9 cellular contexts compared by ENCODE assay signal in the genomic region with DNA sequence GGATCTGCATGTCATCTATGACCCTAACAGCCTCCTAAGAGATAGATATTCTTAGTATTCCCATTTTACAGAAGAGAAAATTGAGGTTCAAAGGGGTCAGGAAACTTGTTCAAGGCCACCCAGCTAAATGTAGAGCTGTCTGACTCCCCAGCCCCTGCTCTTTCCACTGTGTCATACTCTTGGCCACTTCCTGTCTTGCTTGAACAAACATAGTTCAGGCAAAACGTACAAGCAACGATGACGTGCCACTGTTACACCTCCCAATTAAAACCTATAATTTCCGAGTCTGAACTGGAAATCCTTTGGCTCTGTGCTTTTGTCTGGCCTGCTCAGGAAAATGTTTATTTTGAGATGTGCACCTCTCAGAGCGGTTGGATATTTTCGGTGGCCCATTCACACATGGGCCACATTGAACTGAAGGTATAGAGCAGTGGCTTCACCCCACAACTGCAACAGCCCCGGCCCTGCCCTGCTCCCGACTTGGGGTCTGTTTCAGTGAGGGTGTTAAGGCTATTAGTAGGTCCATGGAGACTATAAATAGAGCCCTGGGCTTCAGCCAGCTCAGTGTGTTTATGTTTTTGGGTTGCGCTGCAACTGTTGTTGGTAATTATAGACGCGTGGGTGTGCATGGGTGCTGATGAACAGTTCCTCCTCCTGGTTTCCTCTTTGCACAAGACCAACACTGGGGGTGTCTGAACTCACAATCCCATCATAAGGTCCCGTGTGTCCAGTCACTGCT.
DNase-seq lines count a peak whose midpoint lies in the region; ATAC-seq and TF ChIP-seq lines count a peak whose summit lies in the region.
"Had no signal": no experiment of that assay in that cellular context is flagged by ENCODE, and none has a peak within 500 bp of the region (broad histone marks: within the 10 kb centered on the region; RNA-seq: fewer than 3 reads in every experiment).

No MANE protein-coding gene starts in this region.

- WGBS in prostate gland, result 64% methylated on average over 12 of the region's 12 CpGs

- H3K79me2 ChIP-seq in PC-9 (ENCODE audit: low read depth), result no peaks in the 10 kb centered on the region

- peak overlapping the region; percentile 83 for H3K27ac Mint-ChIP-seq in T-helper 1 cell treated with Interleukin-12 subunit alpha and Interleukin-12 subunit beta and Interleukin-4 antibody, amounts not matched to agents 30 μg/mL and 1 μg/mL, for 36 hours
- peak overlapping the region; percentile 97 to 99 for H3K27ac Mint-ChIP-seq in effector memory CD8-positive, alpha-beta T cell
- H3K27ac Mint-ChIP-seq in stimulated activated effector memory CD8-positive, alpha-beta T cell treated with anti-CD3 and anti-CD28 coated beads, Interleukin-12 subunit alpha, Interleukin-12 subunit beta, amount 100 ng/mL, for 72 hours, result peak overlapping the region; percentile 91

- H3K4me1 Mint-ChIP-seq in T-helper 1 cell treated with Interleukin-12 subunit alpha and Interleukin-12 subunit beta and Interleukin-4 antibody, amounts not matched to agents 30 μg/mL and 1 μg/mL, for 36 hours (ENCODE audit: low read depth), result peaks cover 27% of the 10 kb centered on the region
- peaks cover 17 to 30% of the 10 kb centered on the region in 2 donors for H3K4me1 Mint-ChIP-seq in effector memory CD8-positive, alpha-beta T cell (ENCODE audit: low read depth in 2 of 2)
- peaks cover 25% of the 10 kb centered on the region for H3K4me1 Mint-ChIP-seq in stimulated activated effector memory CD8-positive, alpha-beta T cell treated with anti-CD3 and anti-CD28 coated beads, Interleukin-12 subunit alpha, Interleukin-12 subunit beta, amount 100 ng/mL, for 72 hours

- TF ChIP-seq POLR2A in prostate gland (IDR thresholded peaks at IDR 0.05), result no peak

- H3K4me3 ChIP-seq in PC-9 (no peak overlapping the region), prostate gland (no peak overlapping the region)

- H2AFZ ChIP-seq in PC-9, result no peak overlapping the region

- H3K4me1 ChIP-seq in PC-9 (replicated peaks; ENCODE audit: insufficient read depth) (no peaks in the 10 kb centered on the region), prostate gland (replicated peaks) (no peaks in the 10 kb centered on the region)

- no peaks in the 10 kb centered on the region for H3K9me2 ChIP-seq in PC-9 (ENCODE audit: insufficient read depth)

- H3K9me3 Mint-ChIP-seq in T-helper 1 cell treated with Interleukin-12 subunit alpha and Interleukin-12 subunit beta and Interleukin-4 antibody, amounts not matched to agents 30 μg/mL and 1 μg/mL, for 36 hours, result no peaks in the 10 kb centered on the region
- no peaks in the 10 kb centered on the region for H3K9me3 Mint-ChIP-seq in effector memory CD8-positive, alpha-beta T cell
- no peaks in the 10 kb centered on the region for H3K9me3 Mint-ChIP-seq in stimulated activated effector memory CD8-positive, alpha-beta T cell treated with anti-CD3 and anti-CD28 coated beads, Interleukin-12 subunit alpha, Interleukin-12 subunit beta, amount 100 ng/mL, for 72 hours

- H3K27me3 ChIP-seq in PC-9 (ENCODE audit: insufficient read depth, low read depth) (no peaks in the 10 kb centered on the region), prostate gland (replicated peaks; ENCODE audit: insufficient read depth) (no peaks in the 10 kb centered on the region)

- peak; percentile 42 for DNase-seq in activated naive CD4-positive, alpha-beta T cell treated with Interleukin-2 at 50 U/mL for 16 hours
- DNase-seq in activated naive CD4-positive, alpha-beta T cell treated with anti-CD3 and anti-CD28 coated beads, Interleukin-2, amount 50 U/mL, for 16 hours, result no peak
- DNase-seq in effector memory CD8-positive, alpha-beta T cell, result peak; percentile 47 to 65 (median 48)
- peak in 1 of 2 donors; percentile 67 for DNase-seq in stimulated activated effector memory CD8-positive, alpha-beta T cell treated with anti-CD3 and anti-CD28 coated beads, Interleukin-12 subunit alpha, Interleukin-12 subunit beta, amount 100 ng/mL, for 72 hours (ENCODE audit: low spot score in 2 of 2)
- no peak for DNase-seq in PC-9
- DNase-seq in prostate gland (ENCODE audit: low spot score), result no peak

- peak; percentile 68 for ATAC-seq in HG03103 (IDR thresholded peaks at IDR 0.05; ENCODE audit: low read depth, unreplicated experiment)
- ATAC-seq in effector memory CD8-positive, alpha-beta T cell (replicated peaks), result peak; percentile 88
- peak; percentile 97 for ATAC-seq in stimulated activated effector memory CD8-positive, alpha-beta T cell treated with anti-CD3 and anti-CD28 coated beads, Interleukin-12 subunit alpha, Interleukin-12 subunit beta, amount 100 ng/mL, for 72 hours

- no peaks in the 10 kb centered on the region for H3F3A ChIP-seq in PC-9 (ENCODE audit: insufficient read depth, low read depth)

- BruUV-seq in PC-9 (replicated peaks; lab: Mats Ljungman, UMichigan), result no TSS peak

- intact Hi-C loops in PC-9 (cut with micrococcal nuclease; ENCODE audit: unreplicated experiment) (no loop called here), prostate gland (cut with DNase I) (no loop called here)

- H3K36me3 Mint-ChIP-seq in T-helper 1 cell treated with Interleukin-12 subunit alpha and Interleukin-12 subunit beta and Interleukin-4 antibody, amounts not matched to agents 30 μg/mL and 1 μg/mL, for 36 hours (ENCODE audit: low read depth), result peaks cover 3% of the 10 kb centered on the region
- peaks cover 5% of the 10 kb centered on the region for H3K36me3 Mint-ChIP-seq in effector memory CD8-positive, alpha-beta T cell (ENCODE audit: insufficient read depth)
- H3K36me3 Mint-ChIP-seq in stimulated activated effector memory CD8-positive, alpha-beta T cell treated with anti-CD3 and anti-CD28 coated beads, Interleukin-12 subunit alpha, Interleukin-12 subunit beta, amount 100 ng/mL, for 72 hours, result peaks cover 6% of the 10 kb centered on the region

- no peak overlapping the region for H3K4me2 ChIP-seq in PC-9

- no peaks in the 10 kb centered on the region for H3K36me3 ChIP-seq in PC-9 (ENCODE audit: low read depth)
- no peaks in the 10 kb centered on the region for H3K36me3 ChIP-seq in prostate gland

- H3K9me3 ChIP-seq in PC-9 (ENCODE audit: insufficient read depth, low read depth), result no peaks in the 10 kb centered on the region
- H3K9me3 ChIP-seq in prostate gland, result no peaks in the 10 kb centered on the region

- no peak overlapping the region for H3K27ac ChIP-seq in PC-9
- H3K27ac ChIP-seq in prostate gland, result no peak overlapping the region
- H3K27ac ChIP-seq: VCaP had no signal

- no peaks in the 10 kb centered on the region for H3K27me3 Mint-ChIP-seq in T-helper 1 cell treated with Interleukin-12 subunit alpha and Interleukin-12 subunit beta and Interleukin-4 antibody, amounts not matched to agents 30 μg/mL and 1 μg/mL, for 36 hours (ENCODE audit: low read depth)
- no peaks in the 10 kb centered on the region for H3K27me3 Mint-ChIP-seq in effector memory CD8-positive, alpha-beta T cell

- H3K4me3 Mint-ChIP-seq in T-helper 1 cell treated with Interleukin-12 subunit alpha and Interleukin-12 subunit beta and Interleukin-4 antibody, amounts not matched to agents 30 μg/mL and 1 μg/mL, for 36 hours, result peak overlapping the region; percentile 27
- peak overlapping the region; percentile 76 to 78 for H3K4me3 Mint-ChIP-seq in effector memory CD8-positive, alpha-beta T cell
- peak overlapping the region; percentile 68 for H3K4me3 Mint-ChIP-seq in stimulated activated effector memory CD8-positive, alpha-beta T cell treated with anti-CD3 and anti-CD28 coated beads, Interleukin-12 subunit alpha, Interleukin-12 subunit beta, amount 100 ng/mL, for 72 hours

- CTCF ChIA-PET in PC-9 (lab: Charles Lee), result no interaction called here

- POLR2A ChIA-PET in PC-9 (lab: Charles Lee; ENCODE audit: unreplicated experiment), result no interaction called here

- TF ChIP-seq CTCF in PC-9 (conservative IDR thresholded peaks at IDR 0.05), result no peak
- TF ChIP-seq CTCF in prostate gland (IDR thresholded peaks at IDR 0.05), result no peak

- H4K20me1 ChIP-seq in PC-9 (ENCODE audit: insufficient read depth), result no peaks in the 10 kb centered on the region

Comparison
In these comparisons a context has a peak if more than half of its experiments do, and no peak if none do; other contexts are left out.
1. DNase-seq: peak in activated naive CD4-positive, alpha-beta T cell treated with Interleukin-2 at 50 U/mL for 16 hours (single experiment) and effector memory CD8-positive, alpha-beta T cell (3 of 3); none in activated naive CD4-positive, alpha-beta T cell treated with anti-CD3 and anti-CD28 coated beads, Interleukin-2, amount 50 U/mL, for 16 hours (single experiment), PC-9 (0 of 2) and prostate gland (single experiment).
2. H3K4me3 Mint-ChIP-seq: peak in every context shown above with its lines; median percentile 77 in effector memory CD8-positive, alpha-beta T cell; 68 in stimulated activated effector memory CD8-positive, alpha-beta T cell treated with anti-CD3 and anti-CD28 coated beads, Interleukin-12 subunit alpha, Interleukin-12 subunit beta, amount 100 ng/mL, for 72 hours; 27 in T-helper 1 cell treated with Interleukin-12 subunit alpha and Interleukin-12 subunit beta and Interleukin-4 antibody, amounts not matched to agents 30 μg/mL and 1 μg/mL, for 36 hours.
3. Peak in every context shown above with its lines, with median percentiles within 50 percentile points of each other: ATAC-seq and H3K27ac Mint-ChIP-seq.